ENCODE assay signal across 18 cellular contexts in genomic region chr6:2968600-2969135, GRCh38. TPM values are rescaled to one million over a fixed set of nuclear protein-coding genes. Genes with fewer than 3 reads are reported as not detected.
DNase-seq lines count a peak whose midpoint lies in the region; ATAC-seq and TF ChIP-seq lines count a peak whose summit lies in the region.
"Had no signal": no experiment of that assay in that cellular context is flagged by ENCODE, and none has a peak within 500 bp of the region (broad histone marks: within the 10 kb centered on the region; RNA-seq: fewer than 3 reads in every experiment).

No MANE protein-coding gene starts in this region.

- WGBS in thyroid gland, 2 donors: 64 to 67% methylated on average over 8 of the region's 8 CpGs

- H3K4me3 ChIP-seq in breast epithelium (peak overlapping the region in 1 of 3 donors; percentile 7), thyroid gland (replicated peaks in 1 of 3) (no peak overlapping the region)

- TF ChIP-seq CTCF in activated CD8-positive, alpha-beta T cell treated with anti-CD3 and anti-CD28 coated beads for 36 hours (IDR thresholded peaks at IDR 0.05): no peak
- TF ChIP-seq CTCF in breast epithelium (IDR thresholded peaks at IDR 0.05): no peak
- no peak for TF ChIP-seq CTCF in mesothelial cell of epicardium (IDR thresholded peaks at IDR 0.05; ENCODE audit: unreplicated experiment)
- no peak for TF ChIP-seq CTCF in thyroid gland (IDR thresholded peaks at IDR 0.05)

- H3K4me1 Mint-ChIP-seq in activated CD8-positive, alpha-beta T cell treated with anti-CD3 and anti-CD28 coated beads for 36 hours (ENCODE audit: low read depth): peaks cover 46% of the 10 kb centered on the region
- peaks cover 31% of the 10 kb centered on the region for H3K4me1 Mint-ChIP-seq in activated CD8-positive, alpha-beta T cell treated with anti-CD3 and anti-CD28 coated beads, Interleukin-2, amount 10 ng/mL, durations not matched to agents 7 days and 5 days (ENCODE audit: low read depth)
- H3K4me1 Mint-ChIP-seq in mesothelial cell of epicardium: peaks cover 42% of the 10 kb centered on the region

- intact Hi-C loops in activated CD8-positive, alpha-beta T cell treated with anti-CD3 and anti-CD28 coated beads for 36 hours (cut with micrococcal nuclease): no loop called here
- intact Hi-C loops in breast epithelium (cut with DNase I; ENCODE audit: low total_unique reads) (no loop called here), thyroid gland (cut with DNase I) (no loop called here)

- H3K4me1 ChIP-seq in breast epithelium (no peaks in the 10 kb centered on the region), thyroid gland (peaks cover 6 to 12% of the 10 kb centered on the region in 2 donors)

- no peak overlapping the region for H3K4me3 Mint-ChIP-seq in activated CD8-positive, alpha-beta T cell treated with anti-CD3 and anti-CD28 coated beads for 36 hours
- no peak overlapping the region for H3K4me3 Mint-ChIP-seq in activated CD8-positive, alpha-beta T cell treated with anti-CD3 and anti-CD28 coated beads, Interleukin-2, amount 10 ng/mL, durations not matched to agents 7 days and 5 days
- H3K4me3 Mint-ChIP-seq in mesothelial cell of epicardium: no peak overlapping the region
- H3K4me3 Mint-ChIP-seq: activated T-cell treated with anti-CD3 and anti-CD28 coated beads, Interleukin-2, amount 50 U/mL, for 4 hours had no signal

- no peaks in the 10 kb centered on the region for H3K9me3 Mint-ChIP-seq in activated CD8-positive, alpha-beta T cell treated with anti-CD3 and anti-CD28 coated beads for 36 hours
- H3K9me3 Mint-ChIP-seq in activated CD8-positive, alpha-beta T cell treated with anti-CD3 and anti-CD28 coated beads, Interleukin-2, amount 10 ng/mL, durations not matched to agents 7 days and 5 days (ENCODE audit: insufficient read depth): no peaks in the 10 kb centered on the region
- H3K9me3 Mint-ChIP-seq in mesothelial cell of epicardium: peaks cover 5% of the 10 kb centered on the region
- H3K9me3 Mint-ChIP-seq: activated T-cell treated with anti-CD3 and anti-CD28 coated beads, Interleukin-2, amount 50 U/mL, for 4 hours had no signal

- TF ChIP-seq POLR2A in breast epithelium (IDR thresholded peaks at IDR 0.05): no peak
- no peak for TF ChIP-seq POLR2A in thyroid gland (IDR thresholded peaks at IDR 0.05)

- peak overlapping the region; percentile 12 for H3K27ac Mint-ChIP-seq in activated CD8-positive, alpha-beta T cell treated with anti-CD3 and anti-CD28 coated beads for 36 hours
- H3K27ac Mint-ChIP-seq in activated CD8-positive, alpha-beta T cell treated with anti-CD3 and anti-CD28 coated beads, Interleukin-2, amount 10 ng/mL, durations not matched to agents 7 days and 5 days: no peak overlapping the region
- peak overlapping the region; percentile 33 for H3K27ac Mint-ChIP-seq in mesothelial cell of epicardium

- H3K36me3 ChIP-seq in breast epithelium (no peaks in the 10 kb centered on the region), thyroid gland (no peaks in the 10 kb centered on the region)

- peaks cover 4% of the 10 kb centered on the region for H3K36me3 Mint-ChIP-seq in activated CD8-positive, alpha-beta T cell treated with anti-CD3 and anti-CD28 coated beads for 36 hours (ENCODE audit: low read depth)
- peaks cover 8% of the 10 kb centered on the region for H3K36me3 Mint-ChIP-seq in activated CD8-positive, alpha-beta T cell treated with anti-CD3 and anti-CD28 coated beads, Interleukin-2, amount 10 ng/mL, durations not matched to agents 7 days and 5 days (ENCODE audit: low read depth)
- H3K36me3 Mint-ChIP-seq in mesothelial cell of epicardium: peaks cover 9% of the 10 kb centered on the region

- H3K9me3 ChIP-seq in breast epithelium: no peaks in the 10 kb centered on the region
- H3K9me3 ChIP-seq in thyroid gland: no peaks in the 10 kb centered on the region

- CTCF ChIA-PET in activated CD8-positive, alpha-beta T cell treated with anti-CD3 and anti-CD28 coated beads for 36 hours (lab: Charles Lee): interaction anchor here (1.0 to 5.6 kb wide), 2 partner anchors 16 to 21 kb away, joined by 4 to 37 read pairs; no protein-coding TSS in a partner anchor
- CTCF ChIA-PET in activated CD8-positive, alpha-beta T cell treated with anti-CD3 and anti-CD28 coated beads, Interleukin-2, amount 10 ng/mL, durations not matched to agents 7 days and 5 days (lab: Charles Lee): no interaction called here

- no peaks in the 10 kb centered on the region for H3K27me3 ChIP-seq in breast epithelium
- no peaks in the 10 kb centered on the region for H3K27me3 ChIP-seq in thyroid gland

- H3K27me3 Mint-ChIP-seq in activated CD8-positive, alpha-beta T cell treated with anti-CD3 and anti-CD28 coated beads for 36 hours: no peaks in the 10 kb centered on the region
- H3K27me3 Mint-ChIP-seq in activated CD8-positive, alpha-beta T cell treated with anti-CD3 and anti-CD28 coated beads, Interleukin-2, amount 10 ng/mL, durations not matched to agents 7 days and 5 days (ENCODE audit: low read depth): peaks cover 2% of the 10 kb centered on the region
- H3K27me3 Mint-ChIP-seq in mesothelial cell of epicardium (ENCODE audit: low read depth): no peaks in the 10 kb centered on the region

- ATAC-seq in activated CD8-positive, alpha-beta T cell treated with anti-CD3 and anti-CD28 coated beads for 36 hours: no peak
- no peak for ATAC-seq in activated CD8-positive, alpha-beta T cell treated with anti-CD3 and anti-CD28 coated beads, Interleukin-2, amount 10 ng/mL, durations not matched to agents 7 days and 5 days
- ATAC-seq in HG03378 (IDR thresholded peaks at IDR 0.05; ENCODE audit: unreplicated experiment): no peak
- ATAC-seq: activated CD4-positive, CD25-positive, alpha-beta regulatory T cell treated with anti-CD3 and anti-CD28 coated beads, Interleukin-2, amount 50 U/mL, for 24 hours; activated T-cell treated with anti-CD3 and anti-CD28 coated beads, Interleukin-2, amount 50 U/mL, for 4 hours had no signal

- H3K27ac ChIP-seq in breast epithelium (peak overlapping the region; percentile 23 to 71), thyroid gland (peak overlapping the region in 2 of 3 donors; percentile 14 to 57)

- POLR2A ChIA-PET in activated CD8-positive, alpha-beta T cell treated with anti-CD3 and anti-CD28 coated beads for 36 hours (lab: Charles Lee): interaction anchor here (0.6 kb wide), 1 partner anchor 18 kb away, joined by 3 read pairs; no protein-coding TSS in a partner anchor
- POLR2A ChIA-PET in activated CD8-positive, alpha-beta T cell treated with anti-CD3 and anti-CD28 coated beads, Interleukin-2, amount 10 ng/mL, durations not matched to agents 7 days and 5 days (lab: Charles Lee): no interaction called here

- no peak for DNase-seq in activated CD8-positive, alpha-beta T cell treated with anti-CD3 and anti-CD28 coated beads for 36 hours
- DNase-seq in activated CD8-positive, alpha-beta T cell treated with anti-CD3 and anti-CD28 coated beads, Interleukin-2, amount 10 ng/mL, durations not matched to agents 7 days and 5 days: no peak
- DNase-seq in breast epithelium (ENCODE audit: low spot score in 2 of 2) (no peak), mesothelial cell of epicardium (ENCODE audit: low spot score in 2 of 2, unreplicated experiment in 2 of 2) (no peak), thyroid gland (no peak), GM19238 (ENCODE audit: insufficient read length, low spot score) (no peak), inferior parietal cortex (ENCODE audit: extremely low spot score) (no peak)
- DNase-seq: activated T-cell treated with anti-CD3 and anti-CD28 coated beads, Interleukin-2, amount 50 U/mL, for 4 hours; amygdala; COR-L47; foreskin melanocyte; GDM1; NCI-H1436; NCI-H446 treated with DMSO at 0.1 percent for 48 hours; stimulated activated CD4-positive, alpha-beta T cell treated with anti-CD3 and anti-CD28 coated beads, Interleukin-1b, Interleukin-23, amount 100 ng/mL, for 48 hours; stimulated activated CD8-positive, alpha-beta memory T cell treated with anti-CD3 and anti-CD28 coated beads, Interleukin-4, amount 100 ng/mL, for 48 hours had no signal

RNA-seq across cellular contexts. Expression of gene SERPINB6, which starts 2.7 kb away (rescaled TPM):
- total RNA-seq in activated CD8-positive, alpha-beta T cell treated with anti-CD3 and anti-CD28 coated beads for 36 hours: 10 to 100 TPM; 52.2 to 53.8 TPM
- 10 to 100 TPM; 51.0 to 52.8 TPM for total RNA-seq in activated CD8-positive, alpha-beta T cell treated with anti-CD3 and anti-CD28 coated beads, Interleukin-2, amount 10 ng/mL, durations not matched to agents 7 days and 5 days
- total RNA-seq in breast epithelium: 100 to 1,000 TPM; 100 to 146 (median 137) TPM
- total RNA-seq in mesothelial cell of epicardium: 91.4 to 96.8 TPM (median 93.4 TPM) in 3 replicates
- total RNA-seq in thyroid gland: 100 to 1,000 TPM; 151 to 210 (median 171) TPM

RNA-seq across cellular contexts. Expression of gene NQO2, which starts 31.0 kb away (rescaled TPM):
- 10 to 100 TPM; 23.8 to 24.7 TPM for total RNA-seq in activated CD8-positive, alpha-beta T cell treated with anti-CD3 and anti-CD28 coated beads for 36 hours
- 10 to 100 TPM; 21.2 to 21.4 TPM for total RNA-seq in activated CD8-positive, alpha-beta T cell treated with anti-CD3 and anti-CD28 coated beads, Interleukin-2, amount 10 ng/mL, durations not matched to agents 7 days and 5 days
- 10 to 100 TPM; 23.6 to 64.6 (median 24.9) TPM for total RNA-seq in breast epithelium
- 17.1 to 18.7 TPM (median 17.3 TPM) in 3 replicates for total RNA-seq in mesothelial cell of epicardium
- 10 to 100 TPM; 20.7 to 43.0 (median 36.3) TPM for total RNA-seq in thyroid gland
